1 cellular context compared by ENCODE assay signal in the genomic region with DNA sequence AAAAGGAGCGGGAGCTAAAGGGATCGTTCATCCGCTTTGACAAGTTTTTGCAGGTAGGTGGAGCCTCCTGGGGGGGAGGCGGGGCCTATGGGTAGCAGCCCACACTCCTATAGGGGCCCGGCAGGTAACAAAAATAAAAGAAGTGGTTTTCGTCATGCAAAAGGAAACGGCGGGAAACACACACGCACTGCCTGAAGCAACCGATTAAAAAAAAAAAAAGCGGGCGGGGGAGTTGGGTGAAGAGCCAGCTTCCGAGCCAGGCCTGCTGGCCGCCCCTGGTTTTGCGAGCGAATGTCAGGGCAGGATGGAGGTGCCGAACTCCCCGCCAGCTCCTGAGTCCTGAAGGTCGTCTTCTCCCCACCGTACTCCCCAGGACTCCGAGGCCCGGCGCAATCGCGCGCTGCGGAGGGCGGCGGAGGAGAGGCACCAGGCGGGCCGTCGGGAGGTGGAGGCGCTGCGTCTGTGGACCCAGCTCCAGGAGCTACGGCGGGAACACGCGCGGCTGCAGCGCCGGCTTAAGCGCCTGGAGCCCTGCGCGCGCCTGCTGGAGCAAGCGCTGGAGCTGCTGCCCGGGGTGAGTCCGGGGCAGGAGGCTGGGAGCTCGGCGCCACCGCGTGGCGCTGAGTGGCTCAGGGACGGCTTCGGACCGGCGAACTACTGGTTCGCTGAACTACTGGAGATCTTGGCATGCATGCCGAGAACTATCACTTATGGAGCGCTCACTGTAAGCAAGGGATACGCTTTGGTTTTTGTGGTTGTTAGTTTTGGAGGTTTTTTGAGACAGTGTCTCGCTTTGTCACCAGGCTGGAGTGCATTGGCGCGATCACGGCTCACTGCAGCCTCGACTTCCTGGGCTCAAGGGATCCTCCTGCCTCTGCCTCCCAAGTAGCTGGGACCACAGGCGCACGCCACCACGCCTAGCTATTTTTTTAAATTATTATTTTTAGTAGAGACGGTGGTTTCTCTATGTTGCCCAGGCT.
TF ChIP-seq lines count a peak whose summit lies in the region.

No MANE protein-coding gene starts in this region.

TF ChIP-seq in K562, 482 proteins besides CTCF, POLR2A, EP300 and RAD21 (continued from another document and continues in another):
- TF ChIP-seq ARID4B (CRISPR knock-in tag; IDR thresholded peaks at IDR 0.05) (peak; percentile 66), ZNF280A (IDR thresholded peaks at IDR 0.05; ENCODE audit: low read depth, partially characterized antibody) (no peak), RERE (CRISPR knock-in tag; IDR thresholded peaks at IDR 0.05; ENCODE audit: borderline replicate concordance) (peak; percentile 98; the same call in 1 of the 2 replicates), TCFL5 (CRISPR knock-in tag; conservative IDR thresholded peaks at IDR 0.05) (no peak), ZFP1 (CRISPR knock-in tag; IDR thresholded peaks at IDR 0.05) (no peak), ZNF174 (CRISPR knock-in tag; IDR thresholded peaks at IDR 0.05) (no peak), SIN3B (IDR thresholded peaks at IDR 0.05; ENCODE audit: low read depth) (no peak), PPARD (CRISPR knock-in tag; IDR thresholded peaks at IDR 0.05) (no peak), RFX5 (IDR thresholded peaks at IDR 0.05; ENCODE audit: low read depth, low read length) (no peak), ZNF445 (CRISPR knock-in tag; IDR thresholded peaks at IDR 0.05; ENCODE audit: low read depth) (no peak), FOXM1 (IDR thresholded peaks at IDR 0.05; ENCODE audit: low read depth) (no peak), FOXM1 (CRISPR knock-in tag; IDR thresholded peaks at IDR 0.05; ENCODE audit: low read depth) (peak; percentile 65; the same call in 1 of the 2 replicates), ZNF764 (CRISPR knock-in tag; IDR thresholded peaks at IDR 0.05; ENCODE audit: low read depth) (no peak)
- TF ChIP-seq, protein P1, sequence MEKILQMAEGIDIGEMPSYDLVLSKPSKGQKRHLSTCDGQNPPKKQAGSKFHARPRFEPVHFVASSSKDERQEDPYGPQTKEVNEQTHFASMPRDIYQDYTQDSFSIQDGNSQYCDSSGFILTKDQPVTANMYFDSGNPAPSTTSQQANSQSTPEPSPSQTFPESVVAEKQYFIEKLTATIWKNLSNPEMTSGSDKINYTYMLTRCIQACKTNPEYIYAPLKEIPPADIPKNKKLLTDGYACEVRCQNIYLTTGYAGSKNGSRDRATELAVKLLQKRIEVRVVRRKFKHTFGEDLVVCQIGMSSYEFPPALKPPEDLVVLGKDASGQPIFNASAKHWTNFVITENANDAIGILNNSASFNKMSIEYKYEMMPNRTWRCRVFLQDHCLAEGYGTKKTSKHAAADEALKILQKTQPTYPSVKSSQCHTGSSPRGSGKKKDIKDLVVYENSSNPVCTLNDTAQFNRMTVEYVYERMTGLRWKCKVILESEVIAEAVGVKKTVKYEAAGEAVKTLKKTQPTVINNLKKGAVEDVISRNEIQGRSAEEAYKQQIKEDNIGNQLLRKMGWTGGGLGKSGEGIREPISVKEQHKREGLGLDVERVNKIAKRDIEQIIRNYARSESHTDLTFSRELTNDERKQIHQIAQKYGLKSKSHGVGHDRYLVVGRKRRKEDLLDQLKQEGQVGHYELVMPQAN (IDR thresholded peaks at IDR 0.05; ENCODE audit: borderline replicate concordance): no peak
- TF ChIP-seq, protein P2, sequence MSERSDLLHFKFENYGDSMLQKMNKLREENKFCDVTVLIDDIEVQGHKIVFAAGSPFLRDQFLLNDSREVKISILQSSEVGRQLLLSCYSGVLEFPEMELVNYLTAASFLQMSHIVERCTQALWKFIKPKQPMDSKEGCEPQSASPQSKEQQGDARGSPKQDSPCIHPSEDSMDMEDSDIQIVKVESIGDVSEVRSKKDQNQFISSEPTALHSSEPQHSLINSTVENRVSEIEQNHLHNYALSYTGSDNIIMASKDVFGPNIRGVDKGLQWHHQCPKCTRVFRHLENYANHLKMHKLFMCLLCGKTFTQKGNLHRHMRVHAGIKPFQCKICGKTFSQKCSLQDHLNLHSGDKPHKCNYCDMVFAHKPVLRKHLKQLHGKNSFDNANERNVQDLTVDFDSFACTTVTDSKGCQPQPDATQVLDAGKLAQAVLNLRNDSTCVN (CRISPR knock-in tag; IDR thresholded peaks at IDR 0.05): no peak
- TF ChIP-seq, protein P3, sequence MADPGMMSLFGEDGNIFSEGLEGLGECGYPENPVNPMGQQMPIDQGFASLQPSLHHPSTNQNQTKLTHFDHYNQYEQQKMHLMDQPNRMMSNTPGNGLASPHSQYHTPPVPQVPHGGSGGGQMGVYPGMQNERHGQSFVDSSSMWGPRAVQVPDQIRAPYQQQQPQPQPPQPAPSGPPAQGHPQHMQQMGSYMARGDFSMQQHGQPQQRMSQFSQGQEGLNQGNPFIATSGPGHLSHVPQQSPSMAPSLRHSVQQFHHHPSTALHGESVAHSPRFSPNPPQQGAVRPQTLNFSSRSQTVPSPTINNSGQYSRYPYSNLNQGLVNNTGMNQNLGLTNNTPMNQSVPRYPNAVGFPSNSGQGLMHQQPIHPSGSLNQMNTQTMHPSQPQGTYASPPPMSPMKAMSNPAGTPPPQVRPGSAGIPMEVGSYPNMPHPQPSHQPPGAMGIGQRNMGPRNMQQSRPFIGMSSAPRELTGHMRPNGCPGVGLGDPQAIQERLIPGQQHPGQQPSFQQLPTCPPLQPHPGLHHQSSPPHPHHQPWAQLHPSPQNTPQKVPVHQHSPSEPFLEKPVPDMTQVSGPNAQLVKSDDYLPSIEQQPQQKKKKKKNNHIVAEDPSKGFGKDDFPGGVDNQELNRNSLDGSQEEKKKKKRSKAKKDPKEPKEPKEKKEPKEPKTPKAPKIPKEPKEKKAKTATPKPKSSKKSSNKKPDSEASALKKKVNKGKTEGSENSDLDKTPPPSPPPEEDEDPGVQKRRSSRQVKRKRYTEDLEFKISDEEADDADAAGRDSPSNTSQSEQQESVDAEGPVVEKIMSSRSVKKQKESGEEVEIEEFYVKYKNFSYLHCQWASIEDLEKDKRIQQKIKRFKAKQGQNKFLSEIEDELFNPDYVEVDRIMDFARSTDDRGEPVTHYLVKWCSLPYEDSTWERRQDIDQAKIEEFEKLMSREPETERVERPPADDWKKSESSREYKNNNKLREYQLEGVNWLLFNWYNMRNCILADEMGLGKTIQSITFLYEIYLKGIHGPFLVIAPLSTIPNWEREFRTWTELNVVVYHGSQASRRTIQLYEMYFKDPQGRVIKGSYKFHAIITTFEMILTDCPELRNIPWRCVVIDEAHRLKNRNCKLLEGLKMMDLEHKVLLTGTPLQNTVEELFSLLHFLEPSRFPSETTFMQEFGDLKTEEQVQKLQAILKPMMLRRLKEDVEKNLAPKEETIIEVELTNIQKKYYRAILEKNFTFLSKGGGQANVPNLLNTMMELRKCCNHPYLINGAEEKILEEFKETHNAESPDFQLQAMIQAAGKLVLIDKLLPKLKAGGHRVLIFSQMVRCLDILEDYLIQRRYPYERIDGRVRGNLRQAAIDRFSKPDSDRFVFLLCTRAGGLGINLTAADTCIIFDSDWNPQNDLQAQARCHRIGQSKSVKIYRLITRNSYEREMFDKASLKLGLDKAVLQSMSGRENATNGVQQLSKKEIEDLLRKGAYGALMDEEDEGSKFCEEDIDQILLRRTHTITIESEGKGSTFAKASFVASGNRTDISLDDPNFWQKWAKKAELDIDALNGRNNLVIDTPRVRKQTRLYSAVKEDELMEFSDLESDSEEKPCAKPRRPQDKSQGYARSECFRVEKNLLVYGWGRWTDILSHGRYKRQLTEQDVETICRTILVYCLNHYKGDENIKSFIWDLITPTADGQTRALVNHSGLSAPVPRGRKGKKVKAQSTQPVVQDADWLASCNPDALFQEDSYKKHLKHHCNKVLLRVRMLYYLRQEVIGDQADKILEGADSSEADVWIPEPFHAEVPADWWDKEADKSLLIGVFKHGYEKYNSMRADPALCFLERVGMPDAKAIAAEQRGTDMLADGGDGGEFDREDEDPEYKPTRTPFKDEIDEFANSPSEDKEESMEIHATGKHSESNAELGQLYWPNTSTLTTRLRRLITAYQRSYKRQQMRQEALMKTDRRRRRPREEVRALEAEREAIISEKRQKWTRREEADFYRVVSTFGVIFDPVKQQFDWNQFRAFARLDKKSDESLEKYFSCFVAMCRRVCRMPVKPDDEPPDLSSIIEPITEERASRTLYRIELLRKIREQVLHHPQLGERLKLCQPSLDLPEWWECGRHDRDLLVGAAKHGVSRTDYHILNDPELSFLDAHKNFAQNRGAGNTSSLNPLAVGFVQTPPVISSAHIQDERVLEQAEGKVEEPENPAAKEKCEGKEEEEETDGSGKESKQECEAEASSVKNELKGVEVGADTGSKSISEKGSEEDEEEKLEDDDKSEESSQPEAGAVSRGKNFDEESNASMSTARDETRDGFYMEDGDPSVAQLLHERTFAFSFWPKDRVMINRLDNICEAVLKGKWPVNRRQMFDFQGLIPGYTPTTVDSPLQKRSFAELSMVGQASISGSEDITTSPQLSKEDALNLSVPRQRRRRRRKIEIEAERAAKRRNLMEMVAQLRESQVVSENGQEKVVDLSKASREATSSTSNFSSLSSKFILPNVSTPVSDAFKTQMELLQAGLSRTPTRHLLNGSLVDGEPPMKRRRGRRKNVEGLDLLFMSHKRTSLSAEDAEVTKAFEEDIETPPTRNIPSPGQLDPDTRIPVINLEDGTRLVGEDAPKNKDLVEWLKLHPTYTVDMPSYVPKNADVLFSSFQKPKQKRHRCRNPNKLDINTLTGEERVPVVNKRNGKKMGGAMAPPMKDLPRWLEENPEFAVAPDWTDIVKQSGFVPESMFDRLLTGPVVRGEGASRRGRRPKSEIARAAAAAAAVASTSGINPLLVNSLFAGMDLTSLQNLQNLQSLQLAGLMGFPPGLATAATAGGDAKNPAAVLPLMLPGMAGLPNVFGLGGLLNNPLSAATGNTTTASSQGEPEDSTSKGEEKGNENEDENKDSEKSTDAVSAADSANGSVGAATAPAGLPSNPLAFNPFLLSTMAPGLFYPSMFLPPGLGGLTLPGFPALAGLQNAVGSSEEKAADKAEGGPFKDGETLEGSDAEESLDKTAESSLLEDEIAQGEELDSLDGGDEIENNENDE (IDR thresholded peaks at IDR 0.05; ENCODE audit: low read depth, low read length): no peak
- TF ChIP-seq, protein P4, sequence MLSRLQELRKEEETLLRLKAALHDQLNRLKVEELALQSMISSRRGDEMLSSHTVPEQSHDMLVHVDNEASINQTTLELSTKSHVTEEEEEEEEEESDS (CRISPR knock-in tag; IDR thresholded peaks at IDR 0.05): no peak
